Comparison of ENCODE assay signal across 1 cellular context in the genomic region with DNA sequence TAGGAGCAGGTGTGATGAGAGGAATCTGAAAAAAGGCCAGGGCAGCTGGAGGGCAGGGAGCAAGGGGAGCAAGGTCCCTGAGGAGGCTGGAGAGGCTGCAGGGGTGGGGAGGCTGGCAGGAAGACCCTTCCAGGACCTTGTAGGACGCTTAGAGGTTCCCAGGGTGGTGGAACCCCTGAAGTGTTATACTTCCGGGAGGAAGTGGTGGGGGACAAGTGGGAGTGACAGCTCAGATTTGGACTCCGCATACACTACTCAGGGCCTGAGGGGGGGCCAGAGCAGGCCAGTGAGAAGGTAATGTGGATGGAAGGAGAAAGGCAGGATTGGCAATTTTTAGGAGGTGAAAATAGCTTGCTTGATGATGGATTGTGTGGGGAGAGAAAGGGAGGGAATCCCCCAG.
TF ChIP-seq lines count a peak whose summit lies in the region.

No MANE protein-coding gene starts in this region.

TF ChIP-seq in H1, 55 proteins besides CTCF, POLR2A, EP300 and RAD21:
- TF ChIP-seq SIN3A (conservative IDR thresholded peaks at IDR 0.05 in 1 of 2, IDR thresholded peaks at IDR 0.05 in 1 of 2; ENCODE audit: low read depth in 1 of 2, low read length in 2 of 2) = no peak
- no peak for TF ChIP-seq GABPA (IDR thresholded peaks at IDR 0.05; ENCODE audit: borderline replicate concordance, insufficient read depth, low read length)
- no peak for TF ChIP-seq HDAC2 (IDR thresholded peaks at IDR 0.05; ENCODE audit: borderline replicate concordance in 1 of 2, low read depth in 2 of 2, low read length in 2 of 2)
- no peak for TF ChIP-seq SP2 (IDR thresholded peaks at IDR 0.05; ENCODE audit: low read length)
- TF ChIP-seq SRF (IDR thresholded peaks at IDR 0.05; ENCODE audit: low read depth, low read length) = no peak
- TF ChIP-seq, protein P1, sequence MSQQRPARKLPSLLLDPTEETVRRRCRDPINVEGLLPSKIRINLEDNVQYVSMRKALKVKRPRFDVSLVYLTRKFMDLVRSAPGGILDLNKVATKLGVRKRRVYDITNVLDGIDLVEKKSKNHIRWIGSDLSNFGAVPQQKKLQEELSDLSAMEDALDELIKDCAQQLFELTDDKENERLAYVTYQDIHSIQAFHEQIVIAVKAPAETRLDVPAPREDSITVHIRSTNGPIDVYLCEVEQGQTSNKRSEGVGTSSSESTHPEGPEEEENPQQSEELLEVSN (IDR thresholded peaks at IDR 0.05) = no peak
